ENCODE assay signal across 24 cellular contexts in genomic region chr22:39491696-39492095, GRCh38. TPM values are rescaled to one million over a fixed set of nuclear protein-coding genes. Genes with fewer than 3 reads are reported as not detected.
"Had no signal": no experiment of that assay in that cellular context is flagged by ENCODE, and none has a peak within 500 bp of the region (broad histone marks: within the 10 kb centered on the region; RNA-seq: fewer than 3 reads in every experiment).

No MANE protein-coding gene starts in this region.

- DNase-seq: head of caudate nucleus; hippocampal formation; left ventricle myocardium inferior; naive thymus-derived CD8-positive, alpha-beta T cell; occipital lobe; psoas muscle; stimulated activated CD4-positive, alpha-beta T cell treated with anti-CD3 and anti-CD28 coated beads, Interleukin-1b, Interleukin-23, amount 100 ng/mL, for 48 hours; stimulated activated CD4-positive, alpha-beta T cell treated with anti-CD3 and anti-CD28 coated beads, Interleukin-2, amount 100 ng/mL, for 48 hours; stimulated activated CD4-positive, alpha-beta T cell treated with anti-CD3 and anti-CD28 coated beads, Interleukin-4, amount 100 ng/mL, for 4 hours; stimulated activated CD8-positive, alpha-beta memory T cell treated with anti-CD3 and anti-CD28 coated beads, Interleukin-4, amount 100 ng/mL, for 48 hours; stimulated activated naive CD4-positive, alpha-beta T cell treated with Interleukin-2 at 50 U/mL for 16 hours; stimulated activated naive CD8-positive, alpha-beta T cell treated with anti-CD3 and anti-CD28 coated beads, Interleukin-15, amount 100 ng/mL, for 72 hours; uterus had no signal

- H3K9me3 Mint-ChIP-seq: memory B cell; naive thymus-derived CD8-positive, alpha-beta T cell; nephron; neural crest cell; stimulated activated memory B cell treated with anti-CD40 and anti-IgM and Interleukin-4, amounts not matched to agents 10 μg/mL and 1 μg/mL and 100 μg/mL, for 72 hours; stimulated activated naive CD8-positive, alpha-beta T cell treated with anti-CD3 and anti-CD28 coated beads, Interleukin-15, amount 100 ng/mL, for 72 hours; type B pancreatic cell had no signal

- H3K27ac ChIP-seq: left ventricle myocardium inferior, neutrophil, pancreas, psoas muscle, right lobe of liver, tibial nerve, uterus had no signal

- H3K4me3 Mint-ChIP-seq: memory B cell; naive thymus-derived CD8-positive, alpha-beta T cell; nephron; neural crest cell; stimulated activated memory B cell treated with anti-CD40 and anti-IgM and Interleukin-4, amounts not matched to agents 10 μg/mL and 1 μg/mL and 100 μg/mL, for 72 hours; stimulated activated naive CD8-positive, alpha-beta T cell treated with anti-CD3 and anti-CD28 coated beads, Interleukin-15, amount 100 ng/mL, for 72 hours; type B pancreatic cell had no signal

- H3K4me1 ChIP-seq: pancreas, right lobe of liver, uterus had no signal

- H3K27ac Mint-ChIP-seq: memory B cell; naive thymus-derived CD8-positive, alpha-beta T cell; nephron; stimulated activated naive CD8-positive, alpha-beta T cell treated with anti-CD3 and anti-CD28 coated beads, Interleukin-15, amount 100 ng/mL, for 72 hours; type B pancreatic cell had no signal

- H3K4me3 ChIP-seq: left ventricle myocardium inferior, pancreas, psoas muscle, right lobe of liver, smooth muscle cell, tibial nerve, uterus had no signal

- H3K27me3 Mint-ChIP-seq: memory B cell; naive thymus-derived CD8-positive, alpha-beta T cell; stimulated activated memory B cell treated with anti-CD40 and anti-IgM and Interleukin-4, amounts not matched to agents 10 μg/mL and 1 μg/mL and 100 μg/mL, for 72 hours; stimulated activated naive CD8-positive, alpha-beta T cell treated with anti-CD3 and anti-CD28 coated beads, Interleukin-15, amount 100 ng/mL, for 72 hours; type B pancreatic cell had no signal

- H3K36me3 ChIP-seq: neutrophil, pancreas, right lobe of liver, uterus had no signal

- H3K4me2 ChIP-seq: smooth muscle cell had no signal

- ATAC-seq: naive thymus-derived CD8-positive, alpha-beta T cell; pancreas; psoas muscle; right lobe of liver; stimulated activated memory B cell treated with anti-CD40 and anti-IgM and Interleukin-4, amounts not matched to agents 10 μg/mL and 1 μg/mL and 100 μg/mL, for 72 hours; stimulated activated naive CD8-positive, alpha-beta T cell treated with anti-CD3 and anti-CD28 coated beads, Interleukin-15, amount 100 ng/mL, for 72 hours had no signal

- H3K9me3 ChIP-seq: left ventricle myocardium inferior, neutrophil, pancreas, psoas muscle, right lobe of liver, tibial nerve, uterus had no signal

- H3K36me3 Mint-ChIP-seq: naive thymus-derived CD8-positive, alpha-beta T cell had no signal

- H3K27me3 ChIP-seq: neutrophil, pancreas, right lobe of liver, tibial nerve, uterus had no signal

RNA-seq across cellular contexts. Expression of gene MGAT3, which starts 34.9 kb away (rescaled TPM):
- total RNA-seq: lung microvascular endothelial cell had no signal
